ENCODE assay signal across 1 cellular context in the genomic region with DNA sequence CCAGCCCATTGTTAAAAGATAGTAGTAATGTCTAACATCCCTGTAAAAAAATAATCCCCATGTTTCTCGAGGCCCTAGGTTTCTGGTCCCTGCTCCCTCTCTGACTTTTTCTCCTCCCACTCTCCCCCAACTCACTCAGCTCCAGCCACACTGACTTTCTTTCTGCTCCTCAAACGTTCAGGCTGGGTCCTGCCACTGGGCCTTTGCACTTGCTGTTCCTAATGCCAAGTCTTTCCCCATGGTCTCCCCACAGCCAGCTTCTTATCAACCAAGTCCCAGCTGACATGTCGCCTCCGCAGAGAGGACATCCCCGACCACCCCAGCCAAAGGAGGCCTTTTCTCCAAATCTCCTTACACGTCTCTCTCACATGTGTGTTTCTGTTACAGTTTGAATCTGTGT.
TF ChIP-seq lines count a peak whose summit lies in the region.

No MANE protein-coding gene starts in this region.

TF ChIP-seq in HepG2, 621 proteins besides CTCF, POLR2A, EP300 and RAD21:
- TF ChIP-seq ZNF577 (CRISPR knock-in tag; IDR thresholded peaks at IDR 0.05; ENCODE audit: borderline replicate concordance, low read depth) (no peak), MAZ (IDR thresholded peaks at IDR 0.05; ENCODE audit: borderline replicate concordance, low read depth, low read length) (no peak), MAZ (CRISPR knock-in tag; IDR thresholded peaks at IDR 0.05; ENCODE audit: low read depth) (no peak), SALL1 (CRISPR knock-in tag; IDR thresholded peaks at IDR 0.05) (no peak), ZNF746 (CRISPR knock-in tag; IDR thresholded peaks at IDR 0.05) (0 out of 2 replicates have a peak, but pooled peaks have one; percentile 28), ZNF530 (CRISPR knock-in tag; IDR thresholded peaks at IDR 0.05; ENCODE audit: low read depth) (no peak), JUND (CRISPR knock-in tag; IDR thresholded peaks at IDR 0.05) (no peak), ZNF709 (CRISPR knock-in tag; IDR thresholded peaks at IDR 0.05) (no peak), ZMYM3 (CRISPR knock-in tag; IDR thresholded peaks at IDR 0.05) (peak; percentile 73), ZBTB38 (CRISPR knock-in tag; IDR thresholded peaks at IDR 0.05) (no peak)
- TF ChIP-seq, protein P1, sequence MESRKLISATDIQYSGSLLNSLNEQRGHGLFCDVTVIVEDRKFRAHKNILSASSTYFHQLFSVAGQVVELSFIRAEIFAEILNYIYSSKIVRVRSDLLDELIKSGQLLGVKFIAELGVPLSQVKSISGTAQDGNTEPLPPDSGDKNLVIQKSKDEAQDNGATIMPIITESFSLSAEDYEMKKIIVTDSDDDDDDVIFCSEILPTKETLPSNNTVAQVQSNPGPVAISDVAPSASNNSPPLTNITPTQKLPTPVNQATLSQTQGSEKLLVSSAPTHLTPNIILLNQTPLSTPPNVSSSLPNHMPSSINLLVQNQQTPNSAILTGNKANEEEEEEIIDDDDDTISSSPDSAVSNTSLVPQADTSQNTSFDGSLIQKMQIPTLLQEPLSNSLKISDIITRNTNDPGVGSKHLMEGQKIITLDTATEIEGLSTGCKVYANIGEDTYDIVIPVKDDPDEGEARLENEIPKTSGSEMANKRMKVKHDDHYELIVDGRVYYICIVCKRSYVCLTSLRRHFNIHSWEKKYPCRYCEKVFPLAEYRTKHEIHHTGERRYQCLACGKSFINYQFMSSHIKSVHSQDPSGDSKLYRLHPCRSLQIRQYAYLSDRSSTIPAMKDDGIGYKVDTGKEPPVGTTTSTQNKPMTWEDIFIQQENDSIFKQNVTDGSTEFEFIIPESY (CRISPR knock-in tag; IDR thresholded peaks at IDR 0.05): no peak
